ENCODE assay signal across 13 cellular contexts in genomic region chr5:42620579-42621216, GRCh38.
A peak's percentile ranks its signal among the peaks of the same experiment; 100 is the strongest.
DNase-seq lines count a peak whose midpoint lies in the region; ATAC-seq and TF ChIP-seq lines count a peak whose summit lies in the region.
"Had no signal": no experiment of that assay in that cellular context is flagged by ENCODE, and none has a peak within 500 bp of the region (broad histone marks: within the 10 kb centered on the region; RNA-seq: fewer than 3 reads in every experiment).

No MANE protein-coding gene starts in this region.

- no peak for TF ChIP-seq CTCF in CD14-positive monocyte (IDR thresholded peaks at IDR 0.05)
- TF ChIP-seq CTCF in RWPE1 (conservative IDR thresholded peaks at IDR 0.05; ENCODE audit: low read depth): no peak
- no peak for TF ChIP-seq CTCF in foreskin keratinocyte (conservative IDR thresholded peaks at IDR 0.05)
- no peak for TF ChIP-seq CTCF in psoas muscle (IDR thresholded peaks at IDR 0.05)

- 25 to 51% (median 31%) methylated on average over 4 of the region's 4 CpGs for WGBS in psoas muscle, 3 donors

- CTCF ChIA-PET in RWPE1 (lab: Yijun Ruan, JAX): interaction anchor here (0.7 kb wide), 1 partner anchor 36 kb away, joined by 3 read pairs; no protein-coding TSS in a partner anchor

- H3K27ac Mint-ChIP-seq in CD14-positive monocyte: peak overlapping the region; percentile 10 to 84 (median 80)

- peaks cover 25% of the 10 kb centered on the region for H3K4me1 Mint-ChIP-seq in CD14-positive monocyte

- peaks cover 4% of the 10 kb centered on the region for H3K4me1 ChIP-seq in foreskin keratinocyte
- H3K4me1 ChIP-seq in psoas muscle: peaks cover 53% of the 10 kb centered on the region
- H3K4me1 ChIP-seq: BE2C had no signal

- no peaks in the 10 kb centered on the region for H3K9me3 ChIP-seq in psoas muscle
- H3K9me3 ChIP-seq: BE2C had no signal

- DNase-seq in CD14-positive monocyte (ENCODE audit: low spot score) (no peak), RWPE1 (ENCODE audit: low spot score) (peak; percentile 26), foreskin keratinocyte (peak in 1 of 2 donors; percentile 62), psoas muscle (no peak), NCI-H510A treated with DMSO at 0.1 percent for 48 hours (lab: John Stamatoyannopoulos, UW) (no peak)
- DNase-seq: activated CD8-positive, alpha-beta memory T cell treated with anti-CD3 and anti-CD28 coated beads for 24 hours; activated effector memory CD4-positive, alpha-beta T cell treated with Interleukin-2 at 50 U/mL for 16 hours; BE2C; NCI-H69; SIG-M5 had no signal

- POLR2A ChIA-PET in RWPE1 (lab: Yijun Ruan, JAX; ENCODE audit: low non-redundant PET): no interaction called here

- H3K27me3 ChIP-seq in foreskin keratinocyte (no peaks in the 10 kb centered on the region), psoas muscle (ENCODE audit: insufficient read depth in 3 of 3, low read length in 2 of 3) (no peaks in the 10 kb centered on the region)
- H3K27me3 ChIP-seq: BE2C had no signal

- H3K36me3 Mint-ChIP-seq in CD14-positive monocyte: no peaks in the 10 kb centered on the region

- intact Hi-C loops in CD14-positive monocyte (cut with micrococcal nuclease) (no loop called here), psoas muscle (cut with DNase I) (loop anchor here in 1 of 2 donors (10.0 kb wide), 1 partner anchor 54 kb away; no protein-coding TSS in a partner anchor)

- peak overlapping the region in 1 of 2 donors; percentile 77 for H3K4me3 Mint-ChIP-seq in CD14-positive monocyte

- ATAC-seq in foreskin keratinocyte (peak; percentile 85), psoas muscle (peak; percentile 50 to 93 (median 91)), HG03439 (IDR thresholded peaks at IDR 0.05; ENCODE audit: unreplicated experiment) (no peak), GM21367 (IDR thresholded peaks at IDR 0.05; ENCODE audit: unreplicated experiment) (no peak), HG02884 (IDR thresholded peaks at IDR 0.05; ENCODE audit: unreplicated experiment) (no peak)

- H3K36me3 ChIP-seq in psoas muscle (ENCODE audit: insufficient read depth in 1 of 2, low read depth in 1 of 2): no peaks in the 10 kb centered on the region
- H3K36me3 ChIP-seq: BE2C had no signal

- H3K27ac ChIP-seq in RWPE1 (no peak overlapping the region), foreskin keratinocyte (no peak overlapping the region), psoas muscle (peak overlapping the region; percentile 61)

- H3K4me3 ChIP-seq in psoas muscle: no peak overlapping the region

- H3K9me3 Mint-ChIP-seq in CD14-positive monocyte: no peaks in the 10 kb centered on the region

- peaks cover 1 to 4% (median 4%) of the 10 kb centered on the region in 3 donors for H3K27me3 Mint-ChIP-seq in CD14-positive monocyte (ENCODE audit: low read depth in 3 of 3)

Comparison
In these comparisons a context has a peak if more than half of its experiments do, and no peak if none do; other contexts are left out.
1. ATAC-seq: peak in foreskin keratinocyte (single experiment) and psoas muscle (4 of 4); none in HG03439 (single experiment), GM21367 (single experiment) and HG02884 (single experiment).